ENCODE assay signal across 8 cellular contexts in the genomic region with DNA sequence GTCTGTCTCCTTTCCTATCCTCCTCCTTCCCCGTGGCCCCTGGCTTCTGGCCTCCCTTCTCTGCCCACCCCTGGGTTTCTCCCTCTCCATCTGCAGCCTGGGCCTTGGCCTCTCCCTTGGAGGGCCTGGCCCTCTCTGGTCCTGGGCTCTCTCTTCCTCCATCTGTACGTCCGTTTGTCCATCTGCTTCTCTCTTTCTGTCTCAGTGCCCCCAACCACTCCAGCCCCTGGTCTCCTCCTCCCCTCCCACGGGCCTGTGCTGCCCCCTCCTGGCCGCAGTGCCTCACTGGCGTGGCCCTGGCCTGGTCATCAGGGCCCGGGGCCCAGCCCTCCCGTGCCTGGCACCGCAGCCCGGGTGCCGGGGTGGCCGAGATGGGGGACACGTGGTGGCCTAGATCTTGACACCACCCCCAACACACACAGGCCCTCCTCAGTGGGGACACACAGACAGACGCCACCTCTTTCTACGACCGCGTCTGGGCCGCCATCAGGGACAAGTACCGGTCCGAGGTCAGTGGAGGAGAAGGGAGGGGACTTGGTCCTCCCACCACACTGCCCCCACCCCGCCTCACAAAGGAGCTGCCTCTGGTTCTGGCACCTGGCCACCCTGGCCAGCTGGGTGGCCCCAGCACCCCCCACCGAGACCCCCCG. TPM values are rescaled to one million over a fixed set of nuclear protein-coding genes. Genes with fewer than 3 reads are reported as not detected.
DNase-seq lines count a peak whose midpoint lies in the region; ATAC-seq and TF ChIP-seq lines count a peak whose summit lies in the region.

No MANE protein-coding gene starts in this region.

- peaks cover 0 to 93% of the 10 kb centered on the region in 2 donors for H3K36me3 ChIP-seq in left lung

- no peak overlapping the region for H3K4me3 Mint-ChIP-seq in central memory CD8-positive, alpha-beta T cell

- intact Hi-C loops in left lung (cut with DNase I): loop anchor here in 1 of 2 donors (10.0 kb wide), 1 partner anchor 152 kb away; the partner anchor contains the start of gene TSPAN16

- DNase-seq in 8988T (peak; percentile 86), UCSD-AML1 (lab: John Stamatoyannopoulos, UW; ENCODE audit: unreplicated experiment) (peak; percentile 46), left lung (peak in 1 of 2 donors; percentile 93), foreskin melanocyte (no peak)
- DNase-seq in central memory CD8-positive, alpha-beta T cell (ENCODE audit: low spot score in 2 of 2): peak in 1 of 2 donors; percentile 25
- peak; percentile 75 for DNase-seq in stimulated activated CD8-positive, alpha-beta memory T cell treated with anti-CD3 and anti-CD28 coated beads, Interleukin-4, amount 100 ng/mL, for 48 hours

- no peaks in the 10 kb centered on the region for H3K9me3 Mint-ChIP-seq in central memory CD8-positive, alpha-beta T cell

- H3K27me3 Mint-ChIP-seq in central memory CD8-positive, alpha-beta T cell: no peaks in the 10 kb centered on the region

- peak overlapping the region; percentile 64 for H3K27ac Mint-ChIP-seq in central memory CD8-positive, alpha-beta T cell (ENCODE audit: low read depth)

- H3K36me3 Mint-ChIP-seq in central memory CD8-positive, alpha-beta T cell (ENCODE audit: insufficient read depth): peaks cover 26% of the 10 kb centered on the region

- no peak overlapping the region for H3K4me3 ChIP-seq in left lung

- H3K4me1 Mint-ChIP-seq in central memory CD8-positive, alpha-beta T cell: peaks cover 12% of the 10 kb centered on the region

- no peaks in the 10 kb centered on the region for H3K4me1 ChIP-seq in left lung

- no peak overlapping the region for H3K27ac ChIP-seq in left lung

- H3K27me3 ChIP-seq in left lung: no peaks in the 10 kb centered on the region

- no peak for TF ChIP-seq POLR2A in GM18505 (IDR thresholded peaks at IDR 0.05; ENCODE audit: borderline replicate concordance, extremely low read depth, insufficient read depth, insufficient read length)

- H3K9me3 ChIP-seq in left lung: no peaks in the 10 kb centered on the region

- TF ChIP-seq CTCF in GM12872 (IDR thresholded peaks at IDR 0.05; ENCODE audit: insufficient read depth, low read depth, low read length) (peak; percentile 66), left lung (IDR thresholded peaks at IDR 0.05) (peak; percentile 69 to 83)

- ATAC-seq in central memory CD8-positive, alpha-beta T cell (replicated peaks; ENCODE audit: extremely low read depth, poor library complexity, severe bottlenecking): no peak
- ATAC-seq in left lung (peak; percentile 84), GM18505 (IDR thresholded peaks at IDR 0.05; ENCODE audit: unreplicated experiment) (no peak)

RNA-seq across cellular contexts. Expression of gene PRKCSH, which starts 11.3 kb away (rescaled TPM):
- total RNA-seq in left lung: 100 to 1,000 TPM; 286 to 303 TPM

RNA-seq across cellular contexts. Expression of gene ODAD3, which starts 11.9 kb away (rescaled TPM):
- total RNA-seq in left lung: 1 to 10 TPM in 1 of 2 donors, under 1 TPM in 1; 0.55 to 2.1 TPM

RNA-seq across cellular contexts. Expression of gene RGL3, which starts 27.7 kb away (rescaled TPM):
- total RNA-seq in left lung: 10 to 100 TPM; 35.7 to 68.2 TPM

RNA-seq across cellular contexts. Expression of gene ELAVL3, which starts 34.1 kb away (rescaled TPM):
- total RNA-seq in left lung: under 1 TPM in 1 of 2 donors, not detected in 1; 0.21 TPM

RNA-seq across cellular contexts. Expression of gene ZNF653, which starts 58.9 kb away (rescaled TPM):
- 1 to 10 TPM; 7.7 to 8.4 TPM for total RNA-seq in left lung
